18 cellular contexts compared by ENCODE assay signal in the genomic region with DNA sequence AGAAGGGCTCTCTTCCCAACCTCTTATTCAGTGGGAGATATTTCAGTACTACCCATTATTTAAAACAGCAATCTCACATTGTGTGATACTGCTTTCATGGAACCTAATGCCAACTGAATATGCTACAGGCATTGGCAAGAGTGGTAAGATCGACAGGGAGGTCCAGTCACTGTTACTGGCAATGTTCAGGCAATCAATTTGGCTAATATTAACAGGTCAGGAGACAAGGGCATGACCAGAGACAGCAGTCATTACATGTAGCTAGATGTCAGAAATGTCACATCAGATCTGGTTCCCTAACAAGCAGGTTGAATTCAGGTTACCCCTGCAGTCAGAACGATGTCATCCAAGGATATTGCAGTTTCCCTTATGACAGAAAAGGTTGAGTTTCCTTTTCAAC.
A peak's percentile ranks its signal among the peaks of the same experiment; 100 is the strongest.
DNase-seq lines count a peak whose midpoint lies in the region; ATAC-seq, FAIRE-seq and TF ChIP-seq lines count a peak whose summit lies in the region.
"Had no signal": no experiment of that assay in that cellular context is flagged by ENCODE, and none has a peak within 500 bp of the region (broad histone marks: within the 10 kb centered on the region; RNA-seq: fewer than 3 reads in every experiment).

No MANE protein-coding gene starts in this region.

- ATAC-seq in left lobe of liver (peak; percentile 68), HG02884 (IDR thresholded peaks at IDR 0.05; ENCODE audit: unreplicated experiment) (no peak)

- no peaks in the 10 kb centered on the region for H3K36me3 Mint-ChIP-seq in activated naive CD4-positive, alpha-beta T cell treated with anti-CD3 and anti-CD28 coated beads for 36 hours (ENCODE audit: low read depth)

- CTCF ChIA-PET in activated naive CD4-positive, alpha-beta T cell treated with anti-CD3 and anti-CD28 coated beads for 36 hours (lab: Charles Lee) = no interaction called here

- H3K4me3 ChIP-seq in lower leg skin (ENCODE audit: low read depth, poor library complexity, severe bottlenecking) = no peak overlapping the region
- H3K4me3 ChIP-seq: GM23248 had no signal

- no peak for TF ChIP-seq CTCF in lower leg skin (IDR thresholded peaks at IDR 0.05)

- FAIRE-seq in H54 (lab: Jason Lieb, UNC) (peak; percentile 60), HTR-8/SVneo (lab: Jason Lieb, UNC) (peak; percentile 71)
- FAIRE-seq: G401.6, GM12892, H1 had no signal

- H3K27ac Mint-ChIP-seq in activated naive CD4-positive, alpha-beta T cell treated with anti-CD3 and anti-CD28 coated beads for 36 hours = no peak overlapping the region
- H3K27ac Mint-ChIP-seq: CD4-positive, alpha-beta memory T cell; H9; HFFc6 had no signal

- intact Hi-C loops in activated naive CD4-positive, alpha-beta T cell treated with anti-CD3 and anti-CD28 coated beads for 36 hours (cut with micrococcal nuclease) = no loop called here
- intact Hi-C loops in lower leg skin (cut with DNase I; ENCODE audit: low total_unique reads) = no loop called here

- 75% methylated on average over 2 of the region's 2 CpGs for WGBS in lower leg skin, 2 donors

- H3K4me1 Mint-ChIP-seq in activated naive CD4-positive, alpha-beta T cell treated with anti-CD3 and anti-CD28 coated beads for 36 hours (ENCODE audit: low read depth) = no peaks in the 10 kb centered on the region
- H3K4me1 Mint-ChIP-seq: CD4-positive, alpha-beta memory T cell had no signal

- no peak for TF ChIP-seq POLR2A in H54 (IDR thresholded peaks at IDR 0.05; ENCODE audit: low read depth, low read length)
- TF ChIP-seq POLR2A in lower leg skin (IDR thresholded peaks at IDR 0.05) = no peak

- H3K27me3 Mint-ChIP-seq in activated naive CD4-positive, alpha-beta T cell treated with anti-CD3 and anti-CD28 coated beads for 36 hours (ENCODE audit: low read depth) = no peaks in the 10 kb centered on the region
- H3K27me3 Mint-ChIP-seq: CD4-positive, alpha-beta memory T cell had no signal

- no peaks in the 10 kb centered on the region for H3K9me3 Mint-ChIP-seq in activated naive CD4-positive, alpha-beta T cell treated with anti-CD3 and anti-CD28 coated beads for 36 hours
- H3K9me3 Mint-ChIP-seq: CD4-positive, alpha-beta memory T cell; H9; HFFc6 had no signal

- no peak overlapping the region for H3K4me3 Mint-ChIP-seq in activated naive CD4-positive, alpha-beta T cell treated with anti-CD3 and anti-CD28 coated beads for 36 hours
- H3K4me3 Mint-ChIP-seq: CD4-positive, alpha-beta memory T cell; H9; HFFc6 had no signal

- no peak for DNase-seq in H54 (ENCODE audit: insufficient read length, low spot score)
- DNase-seq in HTR-8/SVneo (ENCODE audit: insufficient read length, low spot score) = no peak
- no peak for DNase-seq in left lobe of liver (ENCODE audit: low spot score)
- no peak for DNase-seq in activated naive CD4-positive, alpha-beta T cell treated with anti-CD3 and anti-CD28 coated beads for 36 hours
- no peak for DNase-seq in lower leg skin (ENCODE audit: low spot score in 2 of 2)
- DNase-seq: C1 segment of cervical spinal cord; Calu3; CD4-positive, alpha-beta memory T cell; COR-L47; DMS53; DMS79 treated with DMSO at 0.1 percent for 48 hours; GM23248; H9; HFFc6 had no signal
